Comparison of ENCODE assay signal across 8 cellular contexts in the genomic region with DNA sequence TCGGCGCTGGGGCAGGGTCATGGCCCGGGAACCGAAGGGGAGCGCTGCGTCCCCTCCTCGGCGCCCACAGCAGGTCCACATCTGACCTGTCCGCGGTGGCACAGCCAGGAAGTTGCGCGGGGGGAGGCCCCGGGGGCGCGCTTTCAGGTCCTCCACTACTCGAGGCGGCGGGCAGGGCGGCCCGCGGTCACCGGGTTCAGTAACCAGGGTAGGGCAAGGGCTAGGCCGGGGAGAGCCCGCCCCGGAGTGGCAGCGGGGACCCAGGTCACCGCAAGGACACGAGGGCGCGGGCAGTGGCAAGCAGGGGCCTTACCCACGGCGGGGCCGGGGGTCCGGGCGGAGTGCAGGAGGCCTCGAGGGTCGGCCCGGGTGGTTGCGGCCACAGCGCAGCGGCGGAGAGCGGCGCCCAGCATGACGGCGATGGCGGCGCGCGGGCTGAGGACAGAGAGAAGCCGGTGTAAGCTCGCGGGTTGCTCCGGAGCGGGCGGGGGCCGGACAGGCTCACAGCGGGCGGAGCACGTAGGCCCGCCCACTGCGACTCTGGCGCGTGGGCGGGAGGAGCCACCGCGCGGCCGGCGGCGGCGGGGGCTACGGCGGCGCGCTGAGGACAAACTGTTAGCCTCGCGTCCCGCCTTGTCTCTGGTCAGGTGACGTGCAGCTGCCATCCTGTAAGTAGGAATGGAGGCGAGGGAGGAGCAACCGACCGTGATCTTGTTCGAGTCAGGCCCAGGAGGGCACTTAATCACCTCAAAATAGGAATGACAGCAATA. TPM values are rescaled to one million over a fixed set of nuclear protein-coding genes. Genes with fewer than 3 reads are reported as not detected.
DNase-seq lines count a peak whose midpoint lies in the region; ATAC-seq, FAIRE-seq and TF ChIP-seq lines count a peak whose summit lies in the region.

TSS of gene COX5A (minus strand) at position 472 of the 770 bp plus-strand sequence. CDS start at position 413, 59 bp downstream.

- H3K9me3 Mint-ChIP-seq in WTC11 (no peaks in the 10 kb centered on the region), immature natural killer cell (no peaks in the 10 kb centered on the region)

- POLR2A ChIA-PET in WTC11 (lab: Charles Lee) = interaction anchor here (0.6 to 1.5 kb wide), 4 partner anchors 13 to 1086 kb away, joined by 3 to 7 read pairs (median 6); partner anchors contain the start of gene FAM219B

- H3K4me1 Mint-ChIP-seq in WTC11 = peaks cover 8% of the 10 kb centered on the region
- peaks cover 30 to 34% of the 10 kb centered on the region in 2 donors for H3K4me1 Mint-ChIP-seq in immature natural killer cell

- H3K27me3 Mint-ChIP-seq in WTC11 (ENCODE audit: low read depth) = no peaks in the 10 kb centered on the region; the same call in none of the 2 replicates
- peaks cover 0 to 6% (median 0%) of the 10 kb centered on the region in 3 donors for H3K27me3 Mint-ChIP-seq in immature natural killer cell (ENCODE audit: low read depth in 3 of 3)

- peak; percentile 90 for ATAC-seq in HG03175 (IDR thresholded peaks at IDR 0.05; ENCODE audit: unreplicated experiment)
- peak; percentile 92 for ATAC-seq in WTC11

- CTCF ChIA-PET in WTC11 (lab: Charles Lee) = interaction anchor here (0.6 to 5.1 kb wide), 7 partner anchors 13 to 169 kb away, joined by 3 to 43 read pairs (median 4); no protein-coding TSS in a partner anchor

- H3K27me3 ChIP-seq in bronchial epithelial cell (ENCODE audit: control insufficient read depth, insufficient read depth, low read length) = no peaks in the 10 kb centered on the region

- H3K4me3 ChIP-seq in bronchial epithelial cell (ENCODE audit: low read depth, low read length) = peak within 1 kb of the TSS; percentile 81

- TF ChIP-seq CTCF in WTC11 (IDR thresholded peaks at IDR 0.05) (no peak), bronchial epithelial cell (IDR thresholded peaks at IDR 0.05; ENCODE audit: insufficient read depth, low read length, severe bottlenecking) (no peak)

- peak; percentile 94 for TF ChIP-seq POLR2A in GM18951 (IDR thresholded peaks at IDR 0.05; ENCODE audit: extremely low read depth, insufficient read depth, insufficient read length)

- DNase-seq in AG08395 (ENCODE audit: low spot score) = peak; percentile 93
- peak; percentile 95 for DNase-seq in NCI-H2227 (lab: John Stamatoyannopoulos, UW; ENCODE audit: unreplicated experiment)
- DNase-seq in WTC11 (ENCODE audit: low spot score) = peak; percentile 86
- peak; percentile 90 for DNase-seq in bronchial epithelial cell (ENCODE audit: low read depth)
- peak; percentile 92 to 93 (median 93) for DNase-seq in immature natural killer cell
- DNase-seq in smooth muscle cell of the brain vasculature (ENCODE audit: low read depth, low spot score) = peak; percentile 91

- no peak for FAIRE-seq in bronchial epithelial cell (lab: Jason Lieb, UNC)

- in situ Hi-C loops in GM18951 (cut with MboI; ENCODE audit: low sequenced_read_pairs, unreplicated experiment) = loop anchor here (25.0 kb wide), 1 partner anchor 300 kb away; no protein-coding TSS in a partner anchor

- peak within 1 kb of the TSS; percentile 91 for H3K4me3 Mint-ChIP-seq in WTC11
- H3K4me3 Mint-ChIP-seq in immature natural killer cell = peak within 1 kb of the TSS; percentile 86 to 96 (median 94)

- H3K27ac Mint-ChIP-seq in WTC11 = peak within 1 kb of the TSS; percentile 91
- H3K27ac Mint-ChIP-seq in immature natural killer cell = peak within 1 kb of the TSS; percentile 70 to 95 (median 92)

- peaks cover 3% of the 10 kb centered on the region; the same call in 1 of the 2 replicates for H3K36me3 Mint-ChIP-seq in WTC11
- H3K36me3 Mint-ChIP-seq in immature natural killer cell = no peaks in the 10 kb centered on the region

- no peaks in the 10 kb centered on the region for H3K36me3 ChIP-seq in bronchial epithelial cell (ENCODE audit: control insufficient read depth, insufficient read depth, low read length)

TF ChIP-seq in WTC11, 78 proteins besides CTCF, POLR2A, EP300 and RAD21 (continues in another document):
- TF ChIP-seq CREB1 (CRISPR knock-in tag; IDR thresholded peaks at IDR 0.05) (no peak), SMAD4 (CRISPR knock-in tag; IDR thresholded peaks at IDR 0.05) (peak; percentile 83), ESRRA (CRISPR knock-in tag; IDR thresholded peaks at IDR 0.05; ENCODE audit: borderline replicate concordance) (peak; percentile 87), FOXP1 (CRISPR knock-in tag; IDR thresholded peaks at IDR 0.05; ENCODE audit: borderline replicate concordance) (peak; percentile 83; the same call in 1 of the 2 replicates), GTF2I (CRISPR knock-in tag; conservative IDR thresholded peaks at IDR 0.05) (no peak), ATF2 (CRISPR knock-in tag; IDR thresholded peaks at IDR 0.05; ENCODE audit: borderline replicate concordance, low read depth) (no peak), ZNF317 (CRISPR knock-in tag; IDR thresholded peaks at IDR 0.05; ENCODE audit: borderline replicate concordance, low read depth) (0 out of 2 replicates have a peak, but pooled peaks have one; percentile 32), NR1H2 (CRISPR knock-in tag; IDR thresholded peaks at IDR 0.05) (no peak), SOX15 (CRISPR knock-in tag; IDR thresholded peaks at IDR 0.05) (no peak), USF2 (CRISPR knock-in tag; IDR thresholded peaks at IDR 0.05) (peak; percentile 95), IRF2 (CRISPR knock-in tag; IDR thresholded peaks at IDR 0.05; ENCODE audit: borderline replicate concordance, low read depth) (no peak; the same call in 1 of the 2 replicates)
- TF ChIP-seq, protein P1, sequence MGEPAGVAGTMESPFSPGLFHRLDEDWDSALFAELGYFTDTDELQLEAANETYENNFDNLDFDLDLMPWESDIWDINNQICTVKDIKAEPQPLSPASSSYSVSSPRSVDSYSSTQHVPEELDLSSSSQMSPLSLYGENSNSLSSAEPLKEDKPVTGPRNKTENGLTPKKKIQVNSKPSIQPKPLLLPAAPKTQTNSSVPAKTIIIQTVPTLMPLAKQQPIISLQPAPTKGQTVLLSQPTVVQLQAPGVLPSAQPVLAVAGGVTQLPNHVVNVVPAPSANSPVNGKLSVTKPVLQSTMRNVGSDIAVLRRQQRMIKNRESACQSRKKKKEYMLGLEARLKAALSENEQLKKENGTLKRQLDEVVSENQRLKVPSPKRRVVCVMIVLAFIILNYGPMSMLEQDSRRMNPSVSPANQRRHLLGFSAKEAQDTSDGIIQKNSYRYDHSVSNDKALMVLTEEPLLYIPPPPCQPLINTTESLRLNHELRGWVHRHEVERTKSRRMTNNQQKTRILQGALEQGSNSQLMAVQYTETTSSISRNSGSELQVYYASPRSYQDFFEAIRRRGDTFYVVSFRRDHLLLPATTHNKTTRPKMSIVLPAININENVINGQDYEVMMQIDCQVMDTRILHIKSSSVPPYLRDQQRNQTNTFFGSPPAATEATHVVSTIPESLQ (CRISPR knock-in tag; IDR thresholded peaks at IDR 0.05) = no peak
- TF ChIP-seq, protein P2, sequence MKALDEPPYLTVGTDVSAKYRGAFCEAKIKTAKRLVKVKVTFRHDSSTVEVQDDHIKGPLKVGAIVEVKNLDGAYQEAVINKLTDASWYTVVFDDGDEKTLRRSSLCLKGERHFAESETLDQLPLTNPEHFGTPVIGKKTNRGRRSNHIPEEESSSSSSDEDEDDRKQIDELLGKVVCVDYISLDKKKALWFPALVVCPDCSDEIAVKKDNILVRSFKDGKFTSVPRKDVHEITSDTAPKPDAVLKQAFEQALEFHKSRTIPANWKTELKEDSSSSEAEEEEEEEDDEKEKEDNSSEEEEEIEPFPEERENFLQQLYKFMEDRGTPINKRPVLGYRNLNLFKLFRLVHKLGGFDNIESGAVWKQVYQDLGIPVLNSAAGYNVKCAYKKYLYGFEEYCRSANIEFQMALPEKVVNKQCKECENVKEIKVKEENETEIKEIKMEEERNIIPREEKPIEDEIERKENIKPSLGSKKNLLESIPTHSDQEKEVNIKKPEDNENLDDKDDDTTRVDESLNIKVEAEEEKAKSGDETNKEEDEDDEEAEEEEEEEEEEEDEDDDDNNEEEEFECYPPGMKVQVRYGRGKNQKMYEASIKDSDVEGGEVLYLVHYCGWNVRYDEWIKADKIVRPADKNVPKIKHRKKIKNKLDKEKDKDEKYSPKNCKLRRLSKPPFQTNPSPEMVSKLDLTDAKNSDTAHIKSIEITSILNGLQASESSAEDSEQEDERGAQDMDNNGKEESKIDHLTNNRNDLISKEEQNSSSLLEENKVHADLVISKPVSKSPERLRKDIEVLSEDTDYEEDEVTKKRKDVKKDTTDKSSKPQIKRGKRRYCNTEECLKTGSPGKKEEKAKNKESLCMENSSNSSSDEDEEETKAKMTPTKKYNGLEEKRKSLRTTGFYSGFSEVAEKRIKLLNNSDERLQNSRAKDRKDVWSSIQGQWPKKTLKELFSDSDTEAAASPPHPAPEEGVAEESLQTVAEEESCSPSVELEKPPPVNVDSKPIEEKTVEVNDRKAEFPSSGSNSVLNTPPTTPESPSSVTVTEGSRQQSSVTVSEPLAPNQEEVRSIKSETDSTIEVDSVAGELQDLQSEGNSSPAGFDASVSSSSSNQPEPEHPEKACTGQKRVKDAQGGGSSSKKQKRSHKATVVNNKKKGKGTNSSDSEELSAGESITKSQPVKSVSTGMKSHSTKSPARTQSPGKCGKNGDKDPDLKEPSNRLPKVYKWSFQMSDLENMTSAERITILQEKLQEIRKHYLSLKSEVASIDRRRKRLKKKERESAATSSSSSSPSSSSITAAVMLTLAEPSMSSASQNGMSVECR (CRISPR knock-in tag; IDR thresholded peaks at IDR 0.05; ENCODE audit: borderline replicate concordance) = peak; percentile 77

RNA-seq across cellular contexts. Expression of gene COX5A, which starts in this region (rescaled TPM):
- total RNA-seq in WTC11 (2021) (336 to 355 TPM (median 354 TPM) in 3 replicates), bronchial epithelial cell (55.3 and 66.6 TPM in 2 replicates)
- polyA plus RNA-seq in immature natural killer cell = 100 to 1,000 TPM; 373 to 458 (median 447) TPM

Comparison
In these comparisons a context has a peak if more than half of its experiments do, and no peak if none do; other contexts are left out.
1. Peak in every context shown above with its lines: DNase-seq, ATAC-seq and H3K4me3 ChIP-seq.